Comparison of ENCODE assay signal across 34 cellular contexts in the genomic region with DNA sequence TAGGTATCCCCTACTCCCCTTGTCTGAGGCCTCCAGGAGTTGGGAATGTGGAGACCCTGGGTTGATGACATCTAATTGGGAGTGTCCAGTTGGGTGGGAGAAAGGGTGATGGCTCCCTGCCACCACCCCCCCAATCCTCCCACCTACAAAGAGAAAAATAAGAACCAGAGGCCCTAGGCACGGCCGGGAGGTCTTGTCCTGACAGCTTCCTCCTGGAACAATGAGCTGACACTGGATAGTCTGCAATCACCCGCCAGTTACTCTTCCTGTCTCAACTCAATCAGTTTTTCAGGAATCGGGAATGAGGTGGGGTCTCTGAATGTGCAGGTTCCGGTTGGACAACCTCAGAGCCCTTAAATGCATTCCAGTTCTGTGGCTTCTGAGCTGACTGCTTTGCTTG.
"Had no signal": no experiment of that assay in that cellular context is flagged by ENCODE, and none has a peak within 500 bp of the region (broad histone marks: within the 10 kb centered on the region; RNA-seq: fewer than 3 reads in every experiment).

No MANE protein-coding gene starts in this region.

- H3K4me1 Mint-ChIP-seq: activated B cell treated with CpG ODN at 0.5 μM for 24 hours; activated CD4-positive, alpha-beta T cell treated with anti-CD3 and anti-CD28 coated beads, Interleukin-2, amount 10 ng/mL, durations not matched to agents 24 days and 14 days; activated naive CD8-positive, alpha-beta T cell treated with anti-CD3 and anti-CD28 coated beads for 36 hours; activated T-helper 17 cell treated with anti-CD3 and anti-CD28 coated beads, Interleukin-2, amount 50 U/mL, for 72 hours; T-cell had no signal

- H3K4me1 ChIP-seq: adrenal gland, body of pancreas, breast epithelium had no signal

- H3K27me3 Mint-ChIP-seq: activated naive CD8-positive, alpha-beta T cell treated with anti-CD3 and anti-CD28 coated beads for 36 hours had no signal

- H3K9me3 ChIP-seq: adrenal gland, body of pancreas had no signal

- H3K4me3 ChIP-seq: adrenal gland, body of pancreas, breast epithelium had no signal

- DNase-seq: activated B cell treated with CpG ODN at 0.5 μM for 24 hours; activated CD4-positive, alpha-beta memory T cell treated with anti-CD3 and anti-CD28 coated beads for 36 hours; activated CD4-positive, alpha-beta T cell treated with anti-CD3 and anti-CD28 coated beads for 4 hours; activated CD4-positive, alpha-beta T cell treated with anti-CD3 and anti-CD28 coated beads, Interleukin-2, amount 10 ng/mL, durations not matched to agents 24 days and 14 days; activated CD4-positive, alpha-beta T cell treated with anti-CD3 and anti-CD28 coated beads, Interleukin-2, amount 50 U/mL, for 1 hour; activated CD4-positive, alpha-beta T cell treated with anti-CD3 and anti-CD28 coated beads, Interleukin-2, amount 50 U/mL, for 4 hours; activated CD4-positive, CD25-positive, alpha-beta regulatory T cell treated with anti-CD3 and anti-CD28 coated beads, Interleukin-2, amount 50 U/mL, for 72 hours; activated CD8-positive, alpha-beta memory T cell treated with anti-CD3 and anti-CD28 coated beads, Interleukin-2, amount 50 U/mL, for 4 hours; activated CD8-positive, alpha-beta T cell treated with anti-CD3 and anti-CD28 coated beads for 36 hours; activated effector memory CD4-positive, alpha-beta T cell treated with anti-CD3 and anti-CD28 coated beads, Interleukin-2, amount 50 U/mL, for 16 hours; activated gamma-delta T cell treated with Interleukin-2 at 50 U/mL for 16 hours; activated naive CD4-positive, alpha-beta T cell; activated naive CD4-positive, alpha-beta T cell treated with anti-CD3 and anti-CD28 coated beads for 36 hours; activated naive CD4-positive, alpha-beta T cell treated with anti-CD3 and anti-CD28 coated beads, Interleukin-2, amount 50 U/mL, for 16 hours; activated naive CD8-positive, alpha-beta T cell treated with anti-CD3 and anti-CD28 coated beads for 36 hours; activated T-cell treated with anti-CD3 and anti-CD28 coated beads for 4 hours; activated T-cell treated with anti-CD3 and anti-CD28 coated beads, Interleukin-2, amount 50 U/mL, for 1 hour; activated T-cell treated with anti-CD3 and anti-CD28 coated beads, Interleukin-2, amount 50 U/mL, for 4 hours; activated T-cell treated with anti-CD3 and anti-CD28 coated beads, Interleukin-2, amount 50 U/mL, for 72 hours; adrenal gland; amniotic stem cell; aorta; body of pancreas; brain microvascular endothelial cell; central memory CD4-positive, alpha-beta T cell; T-cell; T-helper 17 cell; T-helper 9 cell had no signal

- H3K27ac ChIP-seq: adrenal gland, body of pancreas, brain microvascular endothelial cell, breast epithelium, VCaP had no signal

- H3K4me3 Mint-ChIP-seq: activated B cell treated with CpG ODN at 0.5 μM for 24 hours; activated CD4-positive, alpha-beta memory T cell treated with anti-CD3 and anti-CD28 coated beads for 36 hours; activated CD4-positive, alpha-beta T cell treated with anti-CD3 and anti-CD28 coated beads, Interleukin-2, amount 10 ng/mL, durations not matched to agents 24 days and 14 days; activated CD8-positive, alpha-beta T cell treated with anti-CD3 and anti-CD28 coated beads for 36 hours; activated naive CD4-positive, alpha-beta T cell treated with anti-CD3 and anti-CD28 coated beads for 36 hours; activated naive CD8-positive, alpha-beta T cell treated with anti-CD3 and anti-CD28 coated beads for 36 hours; activated T-cell treated with anti-CD3 and anti-CD28 coated beads, Interleukin-2, amount 50 U/mL, for 4 hours; activated T-cell treated with anti-CD3 and anti-CD28 coated beads, Interleukin-2, amount 50 U/mL, for 72 hours; activated T-helper 1 cell treated with anti-CD3 and anti-CD28 coated beads, Interleukin-12 subunit alpha, Interleukin-12 subunit beta, Interleukin-2, Interleukin-4 antibody, amounts not matched to agents 30 ng/mL and 10 ng/mL and 1 ng/mL, durations not matched to agents 14 hours and 24 hours and 36 hours; activated T-helper 17 cell treated with anti-CD3 and anti-CD28 coated beads, Interleukin-2, amount 50 U/mL, for 72 hours; T-cell; T-helper 17 cell; T-helper 2 cell treated with Interferon-gamma antibody and Interleukin-4, amounts not matched to agents 5 μg/mL and 100 μg/mL, for 36 hours had no signal

- H3K36me3 ChIP-seq: adrenal gland, brain microvascular endothelial cell, breast epithelium had no signal

- H3K27ac Mint-ChIP-seq: activated B cell treated with CpG ODN at 0.5 μM for 24 hours; activated CD4-positive, alpha-beta memory T cell treated with anti-CD3 and anti-CD28 coated beads for 36 hours; activated CD4-positive, alpha-beta T cell treated with anti-CD3 and anti-CD28 coated beads, Interleukin-2, amount 10 ng/mL, durations not matched to agents 24 days and 14 days; activated CD8-positive, alpha-beta T cell treated with anti-CD3 and anti-CD28 coated beads for 36 hours; activated naive CD4-positive, alpha-beta T cell treated with anti-CD3 and anti-CD28 coated beads for 36 hours; activated naive CD4-positive, alpha-beta T cell treated with anti-CD3 and anti-CD28 coated beads, Interleukin-2, amount 50 U/mL, for 72 hours; activated naive CD8-positive, alpha-beta T cell treated with anti-CD3 and anti-CD28 coated beads for 36 hours; activated T-cell treated with anti-CD3 and anti-CD28 coated beads, Interleukin-2, amount 50 U/mL, for 72 hours; activated T-helper 1 cell treated with anti-CD3 and anti-CD28 coated beads, Interleukin-12 subunit alpha, Interleukin-12 subunit beta, Interleukin-2, Interleukin-4 antibody, amounts not matched to agents 30 ng/mL and 10 ng/mL and 1 ng/mL, durations not matched to agents 14 hours and 24 hours and 36 hours; activated T-helper 17 cell treated with anti-CD3 and anti-CD28 coated beads, Interleukin-2, amount 50 U/mL, for 72 hours; T-cell; T-helper 17 cell; T-helper 2 cell treated with Interferon-gamma antibody and Interleukin-4, amounts not matched to agents 5 μg/mL and 100 μg/mL, for 36 hours had no signal

- H3K27me3 ChIP-seq: adrenal gland, body of pancreas, brain microvascular endothelial cell, breast epithelium had no signal

- H3K9me3 Mint-ChIP-seq: activated CD4-positive, alpha-beta memory T cell treated with anti-CD3 and anti-CD28 coated beads for 36 hours; activated CD4-positive, alpha-beta T cell treated with anti-CD3 and anti-CD28 coated beads, Interleukin-2, amount 10 ng/mL, durations not matched to agents 24 days and 14 days; activated CD8-positive, alpha-beta T cell treated with anti-CD3 and anti-CD28 coated beads for 36 hours; activated naive CD4-positive, alpha-beta T cell treated with anti-CD3 and anti-CD28 coated beads for 36 hours; activated naive CD4-positive, alpha-beta T cell treated with anti-CD3 and anti-CD28 coated beads, Interleukin-2, amount 50 U/mL, for 72 hours; activated T-cell treated with anti-CD3 and anti-CD28 coated beads, Interleukin-2, amount 50 U/mL, for 72 hours; activated T-helper 1 cell treated with anti-CD3 and anti-CD28 coated beads, Interleukin-12 subunit alpha, Interleukin-12 subunit beta, Interleukin-2, Interleukin-4 antibody, amounts not matched to agents 30 ng/mL and 10 ng/mL and 1 ng/mL, durations not matched to agents 14 hours and 24 hours and 36 hours; activated T-helper 17 cell treated with anti-CD3 and anti-CD28 coated beads, Interleukin-2, amount 50 U/mL, for 72 hours; T-helper 2 cell treated with Interferon-gamma antibody and Interleukin-4, amounts not matched to agents 5 μg/mL and 100 μg/mL, for 36 hours had no signal

- H3K36me3 Mint-ChIP-seq: activated CD4-positive, alpha-beta memory T cell treated with anti-CD3 and anti-CD28 coated beads for 36 hours; activated naive CD4-positive, alpha-beta T cell treated with anti-CD3 and anti-CD28 coated beads, Interleukin-2, amount 50 U/mL, for 72 hours; T-cell had no signal

- ATAC-seq: activated CD8-positive, alpha-beta T cell treated with anti-CD3 and anti-CD28 coated beads for 36 hours; activated naive CD4-positive, alpha-beta T cell treated with anti-CD3 and anti-CD28 coated beads, Interleukin-2, amount 50 U/mL, for 72 hours; activated T-cell treated with anti-CD3 and anti-CD28 coated beads, Interleukin-2, amount 50 U/mL, for 4 hours; activated T-cell treated with anti-CD3 and anti-CD28 coated beads, Interleukin-2, amount 50 U/mL, for 72 hours; activated T-helper 17 cell treated with anti-CD3 and anti-CD28 coated beads, Interleukin-2, amount 50 U/mL, for 72 hours; body of pancreas; T-cell; T-helper 17 cell had no signal
